In genomic region chr6:114997813-114998292, GRCh38 we compare ENCODE assay signal across 11 cellular contexts.
DNase-seq lines count a peak whose midpoint lies in the region; ATAC-seq and TF ChIP-seq lines count a peak whose summit lies in the region.
"Had no signal": no experiment of that assay in that cellular context is flagged by ENCODE, and none has a peak within 500 bp of the region (broad histone marks: within the 10 kb centered on the region; RNA-seq: fewer than 3 reads in every experiment).

No MANE protein-coding gene starts in this region.

- ATAC-seq in GM21529 (IDR thresholded peaks at IDR 0.05; ENCODE audit: unreplicated experiment) (peak; percentile 79), HG03457 (IDR thresholded peaks at IDR 0.05; ENCODE audit: unreplicated experiment) (peak; percentile 57), left lobe of liver (peak; percentile 34)
- ATAC-seq: WTC11 had no signal

- no peaks in the 10 kb centered on the region for H3K27me3 ChIP-seq in WERI-Rb-1 (ENCODE audit: insufficient read depth, low read depth, severe bottlenecking)
- H3K27me3 ChIP-seq: neutrophil had no signal

- H3K27ac ChIP-seq in WERI-Rb-1 = no peak overlapping the region
- H3K27ac ChIP-seq: neutrophil had no signal

- no peaks in the 10 kb centered on the region for H3K36me3 ChIP-seq in WERI-Rb-1
- H3K36me3 ChIP-seq: neutrophil had no signal

- DNase-seq in NCI-H2029 (lab: John Stamatoyannopoulos, UW) (peak; percentile 13), NCI-H2029 treated with DMSO at 0.1 percent for 48 hours (lab: John Stamatoyannopoulos, UW) (no peak), left lobe of liver (ENCODE audit: low spot score) (no peak), WERI-Rb-1 (no peak), ecto neural progenitor cell (ENCODE audit: low spot score) (no peak)
- DNase-seq in activated CD4-positive, alpha-beta T cell treated with anti-CD3 and anti-CD28 coated beads for 4 hours = no peak
- DNase-seq: NCI-H187 had no signal

- no peaks in the 10 kb centered on the region for H3K9me3 ChIP-seq in WERI-Rb-1 (ENCODE audit: severe bottlenecking)
- H3K9me3 ChIP-seq: neutrophil had no signal

- H3K4me3 ChIP-seq in WERI-Rb-1 (ENCODE audit: low read depth, low read length) = no peak overlapping the region

- TF ChIP-seq CTCF in WERI-Rb-1 (IDR thresholded peaks at IDR 0.05; ENCODE audit: low read depth, low read length) = no peak
